ENCODE assay signal across 13 cellular contexts in genomic region chr17:51078009-51078592, GRCh38.
"Had no signal": no experiment of that assay in that cellular context is flagged by ENCODE, and none has a peak within 500 bp of the region (broad histone marks: within the 10 kb centered on the region; RNA-seq: fewer than 3 reads in every experiment).

No MANE protein-coding gene starts in this region.

- ATAC-seq: activated T-cell treated with anti-CD3 and anti-CD28 coated beads, Interleukin-2, amount 50 U/mL, for 4 hours; natural killer cell treated with Interleukin-12 subunit alpha and Interleukin-12 subunit beta and Interleukin-15 and Interleukin-18, amount 100 ng/mL, for 72 hours; T-cell had no signal

- DNase-seq: activated CD4-positive, alpha-beta T cell treated with anti-CD3 and anti-CD28 coated beads, Interleukin-2, amount 50 U/mL, for 1 hour; activated CD8-positive, alpha-beta memory T cell treated with anti-CD3 and anti-CD28 coated beads, Interleukin-2, amount 50 U/mL, for 4 hours; activated effector memory CD4-positive, alpha-beta T cell treated with Interleukin-2 at 50 U/mL for 16 hours; activated T-cell treated with anti-CD3 and anti-CD28 coated beads, Interleukin-2, amount 50 U/mL, for 4 hours; effector CD4-positive, alpha-beta T cell; nucleus accumbens; stimulated activated CD4-positive, alpha-beta T cell treated with anti-CD3 and anti-CD28 coated beads, Interleukin-2, amount 100 ng/mL, for 24 hours; T-cell; T-helper 9 cell; trophoblast cell had no signal

- H3K4me3 ChIP-seq: esophagus muscularis mucosa had no signal

- H3K27ac ChIP-seq: esophagus muscularis mucosa had no signal

- H3K27me3 ChIP-seq: esophagus muscularis mucosa had no signal

- FAIRE-seq: endothelial cell of umbilical vein had no signal

- H3K9me3 ChIP-seq: esophagus muscularis mucosa had no signal
